9 cellular contexts compared by ENCODE assay signal in the genomic region with DNA sequence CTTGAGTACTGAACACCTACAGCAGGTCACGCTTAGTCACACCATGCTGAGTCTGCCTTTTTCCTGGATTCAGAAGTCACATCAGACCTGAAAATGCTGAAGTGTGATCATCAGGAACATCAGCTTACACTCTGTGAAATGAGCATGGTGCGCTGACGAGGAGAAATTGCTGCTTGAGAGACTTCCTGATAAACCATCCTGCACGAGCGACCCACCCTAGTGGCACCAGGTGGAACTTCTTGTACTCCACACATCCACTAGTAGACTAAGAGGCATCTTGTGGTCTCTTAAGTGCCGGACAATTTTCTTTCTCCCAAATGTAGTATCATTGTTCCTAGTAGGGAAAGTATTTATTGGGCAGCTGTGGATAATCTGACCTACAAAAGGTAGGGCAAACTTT. TPM values are rescaled to one million over a fixed set of nuclear protein-coding genes. Genes with fewer than 3 reads are reported as not detected.
DNase-seq lines count a peak whose midpoint lies in the region; ATAC-seq, FAIRE-seq and TF ChIP-seq lines count a peak whose summit lies in the region.
"Had no signal": no experiment of that assay in that cellular context is flagged by ENCODE, and none has a peak within 500 bp of the region (broad histone marks: within the 10 kb centered on the region; RNA-seq: fewer than 3 reads in every experiment).

No MANE protein-coding gene starts in this region.

- TF ChIP-seq CTCF in Loucy (conservative IDR thresholded peaks at IDR 0.05; ENCODE audit: low read length): peak; percentile 78
- peak; percentile 55 for TF ChIP-seq CTCF in bronchial epithelial cell (IDR thresholded peaks at IDR 0.05; ENCODE audit: insufficient read depth, low read length, severe bottlenecking)
- TF ChIP-seq CTCF in nephron progenitor cell (IDR thresholded peaks at IDR 0.05): peak; percentile 45

- no peak overlapping the region for H2AFZ ChIP-seq in Loucy (ENCODE audit: low read length)

- peaks cover 57% of the 10 kb centered on the region for H3K36me3 Mint-ChIP-seq in activated naive CD4-positive, alpha-beta T cell treated with anti-CD3 and anti-CD28 coated beads for 36 hours (ENCODE audit: low read depth)
- H3K36me3 Mint-ChIP-seq in activated naive CD4-positive, alpha-beta T cell treated with anti-CD3 and anti-CD28 coated beads, Interleukin-2, amount 10 ng/mL, durations not matched to agents 7 days and 5 days: peaks cover 31% of the 10 kb centered on the region
- H3K36me3 Mint-ChIP-seq in nephron progenitor cell (ENCODE audit: low read depth): peaks cover 61% of the 10 kb centered on the region

- ATAC-seq in GM21515 (IDR thresholded peaks at IDR 0.05; ENCODE audit: unreplicated experiment): no peak

- FAIRE-seq in bronchial epithelial cell (lab: Jason Lieb, UNC): no peak
- FAIRE-seq: GM18507 had no signal

- H3K9me3 Mint-ChIP-seq in activated naive CD4-positive, alpha-beta T cell treated with anti-CD3 and anti-CD28 coated beads for 36 hours: no peaks in the 10 kb centered on the region
- H3K9me3 Mint-ChIP-seq in activated naive CD4-positive, alpha-beta T cell treated with anti-CD3 and anti-CD28 coated beads, Interleukin-2, amount 10 ng/mL, durations not matched to agents 7 days and 5 days: no peaks in the 10 kb centered on the region
- H3K9me3 Mint-ChIP-seq in nephron progenitor cell: no peaks in the 10 kb centered on the region

- H3K9me3 ChIP-seq in Loucy (ENCODE audit: insufficient read depth, low read depth, low read length): no peaks in the 10 kb centered on the region

- H3K9ac ChIP-seq in Loucy (ENCODE audit: low read depth, low read length, poor library complexity, severe bottlenecking): no peak overlapping the region

- H3K36me3 ChIP-seq in Loucy (ENCODE audit: insufficient read depth, low read length): peaks cover 81% of the 10 kb centered on the region; the same call in 1 of the 2 replicates
- H3K36me3 ChIP-seq in bronchial epithelial cell (ENCODE audit: control insufficient read depth, insufficient read depth, low read length): peaks cover 20% of the 10 kb centered on the region

- intact Hi-C loops in activated naive CD4-positive, alpha-beta T cell treated with anti-CD3 and anti-CD28 coated beads for 36 hours (cut with micrococcal nuclease): loop anchor here (1.0 to 5.0 kb wide), 5 partner anchors 98 to 1023 kb away; partner anchors contain the start of gene SLC16A9

- H3K9me2 ChIP-seq in Loucy (replicated peaks; ENCODE audit: low read depth, low read length): no peaks in the 10 kb centered on the region

- H3K4me2 ChIP-seq in Loucy (ENCODE audit: low read depth, low read length, poor library complexity, severe bottlenecking): no peak overlapping the region

- no peak overlapping the region for H3K4me3 ChIP-seq in Loucy (ENCODE audit: low read length, poor library complexity, severe bottlenecking)
- no peak overlapping the region for H3K4me3 ChIP-seq in bronchial epithelial cell (ENCODE audit: low read depth, low read length)

- H3K79me2 ChIP-seq in Loucy (ENCODE audit: insufficient read depth, low read length): no peaks in the 10 kb centered on the region

- H3F3A ChIP-seq in Loucy (ENCODE audit: low read depth): no peaks in the 10 kb centered on the region

- CTCF ChIA-PET in activated naive CD4-positive, alpha-beta T cell treated with anti-CD3 and anti-CD28 coated beads for 36 hours (lab: Charles Lee): interaction anchor here (0.5 to 1.2 kb wide), 3 partner anchors 132 to 179 kb away, joined by 3 to 5 read pairs (median 3); no protein-coding TSS in a partner anchor
- CTCF ChIA-PET in activated naive CD4-positive, alpha-beta T cell treated with anti-CD3 and anti-CD28 coated beads, Interleukin-2, amount 10 ng/mL, durations not matched to agents 7 days and 5 days (lab: Charles Lee): interaction anchor here (1.0 kb wide), 1 partner anchor 179 kb away, joined by 5 read pairs; no protein-coding TSS in a partner anchor

- peaks cover 7% of the 10 kb centered on the region for H3K4me1 Mint-ChIP-seq in activated naive CD4-positive, alpha-beta T cell treated with anti-CD3 and anti-CD28 coated beads for 36 hours (ENCODE audit: low read depth)
- H3K4me1 Mint-ChIP-seq in activated naive CD4-positive, alpha-beta T cell treated with anti-CD3 and anti-CD28 coated beads, Interleukin-2, amount 10 ng/mL, durations not matched to agents 7 days and 5 days: no peaks in the 10 kb centered on the region
- no peaks in the 10 kb centered on the region for H3K4me1 Mint-ChIP-seq in nephron progenitor cell

- H4K20me1 ChIP-seq in Loucy (ENCODE audit: insufficient read depth, low read length, poor library complexity, severe bottlenecking): no peaks in the 10 kb centered on the region

- no peak overlapping the region for H3K27ac Mint-ChIP-seq in activated naive CD4-positive, alpha-beta T cell treated with anti-CD3 and anti-CD28 coated beads for 36 hours
- no peak overlapping the region for H3K27ac Mint-ChIP-seq in activated naive CD4-positive, alpha-beta T cell treated with anti-CD3 and anti-CD28 coated beads, Interleukin-2, amount 10 ng/mL, durations not matched to agents 7 days and 5 days
- H3K27ac Mint-ChIP-seq in nephron progenitor cell: no peak overlapping the region

- no peaks in the 10 kb centered on the region for H3K27me3 ChIP-seq in Loucy (ENCODE audit: insufficient read depth, low read length, poor library complexity, severe bottlenecking)
- H3K27me3 ChIP-seq in bronchial epithelial cell (ENCODE audit: control insufficient read depth, insufficient read depth, low read length): no peaks in the 10 kb centered on the region

- H3K4me1 ChIP-seq in Loucy (ENCODE audit: insufficient read depth, low read length, poor library complexity, severe bottlenecking): no peaks in the 10 kb centered on the region

- H3K4me3 Mint-ChIP-seq in activated naive CD4-positive, alpha-beta T cell treated with anti-CD3 and anti-CD28 coated beads for 36 hours: no peak overlapping the region
- no peak overlapping the region for H3K4me3 Mint-ChIP-seq in activated naive CD4-positive, alpha-beta T cell treated with anti-CD3 and anti-CD28 coated beads, Interleukin-2, amount 10 ng/mL, durations not matched to agents 7 days and 5 days
- H3K4me3 Mint-ChIP-seq in nephron progenitor cell: no peak overlapping the region

- DNase-seq in activated naive CD4-positive, alpha-beta T cell treated with anti-CD3 and anti-CD28 coated beads for 36 hours: peak; percentile 34
- no peak for DNase-seq in activated naive CD4-positive, alpha-beta T cell treated with anti-CD3 and anti-CD28 coated beads, Interleukin-2, amount 10 ng/mL, durations not matched to agents 7 days and 5 days
- DNase-seq in bronchial epithelial cell (ENCODE audit: low read depth) (peak; percentile 13), nephron progenitor cell (peak; percentile 40), GM19240 (ENCODE audit: insufficient read length, low spot score) (no peak)
- no peak for DNase-seq in stimulated activated CD8-positive, alpha-beta memory T cell treated with anti-CD3 and anti-CD28 coated beads, Interleukin-4, amount 100 ng/mL, for 48 hours

- H3K27me3 Mint-ChIP-seq in activated naive CD4-positive, alpha-beta T cell treated with anti-CD3 and anti-CD28 coated beads for 36 hours (ENCODE audit: low read depth): no peaks in the 10 kb centered on the region
- no peaks in the 10 kb centered on the region for H3K27me3 Mint-ChIP-seq in activated naive CD4-positive, alpha-beta T cell treated with anti-CD3 and anti-CD28 coated beads, Interleukin-2, amount 10 ng/mL, durations not matched to agents 7 days and 5 days
- no peaks in the 10 kb centered on the region for H3K27me3 Mint-ChIP-seq in nephron progenitor cell (ENCODE audit: low read depth, poor library complexity)

RNA-seq across cellular contexts. Expression of gene MRLN, which starts 51.8 kb away (rescaled TPM):
- total RNA-seq in activated naive CD4-positive, alpha-beta T cell treated with anti-CD3 and anti-CD28 coated beads for 36 hours: not detected
- total RNA-seq in bronchial epithelial cell: not detected in 2 replicates

Comparison
In these comparisons a context has a peak if more than half of its experiments do, and no peak if none do; other contexts are left out.
1. DNase-seq: peak in activated naive CD4-positive, alpha-beta T cell treated with anti-CD3 and anti-CD28 coated beads for 36 hours (single experiment), bronchial epithelial cell (single experiment) and nephron progenitor cell (single experiment); none in activated naive CD4-positive, alpha-beta T cell treated with anti-CD3 and anti-CD28 coated beads, Interleukin-2, amount 10 ng/mL, durations not matched to agents 7 days and 5 days (single experiment), GM19240 (single experiment) and stimulated activated CD8-positive, alpha-beta memory T cell treated with anti-CD3 and anti-CD28 coated beads, Interleukin-4, amount 100 ng/mL, for 48 hours (single experiment).
2. Peak in every context shown above with its lines, with median percentiles within 50 percentile points of each other: CTCF ChIP-seq.